In the genomic region with DNA sequence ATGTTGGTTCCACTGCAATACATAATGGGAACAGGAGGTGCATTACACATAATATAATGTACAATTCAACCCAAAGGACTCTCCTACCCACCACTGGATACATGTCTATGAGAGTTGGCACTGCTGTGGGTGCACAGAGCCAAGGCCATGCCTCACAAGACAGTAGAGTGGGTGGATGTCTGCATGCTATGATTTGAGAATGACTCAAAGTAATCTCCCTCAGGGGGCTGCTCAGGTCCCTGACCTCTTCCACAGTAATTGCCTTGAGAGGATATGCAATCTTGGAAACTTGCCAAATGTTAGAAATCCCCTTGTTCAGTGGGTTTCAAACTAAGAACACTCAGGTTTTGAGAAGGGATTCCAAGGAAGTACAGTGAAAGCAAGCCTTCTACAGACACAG, we compare ENCODE assay signal across 28 cellular contexts.
DNase-seq lines count a peak whose midpoint lies in the region; ATAC-seq and TF ChIP-seq lines count a peak whose summit lies in the region.
"Had no signal": no experiment of that assay in that cellular context is flagged by ENCODE, and none has a peak within 500 bp of the region (broad histone marks: within the 10 kb centered on the region; RNA-seq: fewer than 3 reads in every experiment).

No MANE protein-coding gene starts in this region.

- POLR2A ChIA-PET in SK-N-SH (lab: Yijun Ruan, JAX) = no interaction called here

- TF ChIP-seq CTCF in SK-N-SH (IDR thresholded peaks at IDR 0.05) (no peak), epithelial cell of esophagus (IDR thresholded peaks at IDR 0.05; ENCODE audit: insufficient read depth, low read depth, low read length, missing control alignments) (no peak)

- H3K4me3 ChIP-seq in SK-N-SH (ENCODE audit: low read depth in 2 of 2, low read length in 1 of 2) = no peak overlapping the region
- no peak overlapping the region for H3K4me3 ChIP-seq in epithelial cell of esophagus (ENCODE audit: low read length)
- H3K4me3 ChIP-seq: HAP-1, lower lobe of right lung, prostate gland, skin epidermis, suprapubic skin, vagina had no signal

- no peak for TF ChIP-seq RAD21 in SK-N-SH (IDR thresholded peaks at IDR 0.05; ENCODE audit: low read length)

- H3K9me3 Mint-ChIP-seq in stimulated activated effector memory CD8-positive, alpha-beta T cell treated with anti-CD3 and anti-CD28 coated beads, Interleukin-12 subunit alpha, Interleukin-12 subunit beta, amount 100 ng/mL, for 72 hours = no peaks in the 10 kb centered on the region
- H3K9me3 Mint-ChIP-seq: activated naive CD4-positive, alpha-beta T cell treated with anti-CD3 and anti-CD28 coated beads for 36 hours; activated T-cell treated with anti-CD3 and anti-CD28 coated beads, Interleukin-2, amount 50 U/mL, for 24 hours; stimulated activated memory B cell treated with anti-CD40 and anti-IgM and Interleukin-4, amounts not matched to agents 10 μg/mL and 1 μg/mL and 100 μg/mL, for 72 hours had no signal

- H3K9me2 ChIP-seq in SK-N-SH = no peaks in the 10 kb centered on the region

- H3K27ac ChIP-seq in SK-N-SH (ENCODE audit: low read depth in 2 of 2, low read length in 1 of 2) = no peak overlapping the region
- H3K27ac ChIP-seq: lower lobe of right lung, neutrophil, prostate gland, suprapubic skin, vagina had no signal

- peaks cover 9% of the 10 kb centered on the region for H3F3A ChIP-seq in SK-N-SH (replicated peaks; ENCODE audit: insufficient read depth)

- ATAC-seq in SK-N-SH treated with all-trans-retinoic acid at 6 μM for 48 hours = no peak
- peak; percentile 49 for ATAC-seq in stimulated activated effector memory CD8-positive, alpha-beta T cell treated with anti-CD3 and anti-CD28 coated beads, Interleukin-12 subunit alpha, Interleukin-12 subunit beta, amount 100 ng/mL, for 72 hours
- ATAC-seq: lower lobe of right lung; stimulated activated memory B cell treated with anti-CD40 and anti-IgM and Interleukin-4, amounts not matched to agents 10 μg/mL and 1 μg/mL and 100 μg/mL, for 72 hours had no signal

- H3K27me3 ChIP-seq in SK-N-SH (ENCODE audit: insufficient read depth) = no peaks in the 10 kb centered on the region
- H3K27me3 ChIP-seq: neutrophil, suprapubic skin, vagina had no signal

- H3K4me2 ChIP-seq in SK-N-SH = no peak overlapping the region

- no peak overlapping the region for H3K9ac ChIP-seq in SK-N-SH

- H3K36me3 Mint-ChIP-seq in stimulated activated effector memory CD8-positive, alpha-beta T cell treated with anti-CD3 and anti-CD28 coated beads, Interleukin-12 subunit alpha, Interleukin-12 subunit beta, amount 100 ng/mL, for 72 hours = no peaks in the 10 kb centered on the region
- H3K36me3 Mint-ChIP-seq: stimulated activated memory B cell treated with anti-CD40 and anti-IgM and Interleukin-4, amounts not matched to agents 10 μg/mL and 1 μg/mL and 100 μg/mL, for 72 hours had no signal

- TF ChIP-seq EP300 in SK-N-SH (IDR thresholded peaks at IDR 0.05; ENCODE audit: borderline replicate concordance in 1 of 2, low read depth in 1 of 2, low read length in 1 of 2) = no peak

- H3K4me1 Mint-ChIP-seq in stimulated activated effector memory CD8-positive, alpha-beta T cell treated with anti-CD3 and anti-CD28 coated beads, Interleukin-12 subunit alpha, Interleukin-12 subunit beta, amount 100 ng/mL, for 72 hours = no peaks in the 10 kb centered on the region
- H3K4me1 Mint-ChIP-seq: stimulated activated memory B cell treated with anti-CD40 and anti-IgM and Interleukin-4, amounts not matched to agents 10 μg/mL and 1 μg/mL and 100 μg/mL, for 72 hours had no signal

- H3K36me3 ChIP-seq in SK-N-SH (replicated peaks in 1 of 2; ENCODE audit: control insufficient read depth in 1 of 2, insufficient read depth in 2 of 2, low read length in 1 of 2) = no peaks in the 10 kb centered on the region
- H3K36me3 ChIP-seq: HAP-1, lower lobe of right lung, neutrophil, prostate gland, suprapubic skin, vagina had no signal

- H2AFZ ChIP-seq in SK-N-SH (ENCODE audit: low read depth) = no peak overlapping the region

- H3K4me3 Mint-ChIP-seq in stimulated activated effector memory CD8-positive, alpha-beta T cell treated with anti-CD3 and anti-CD28 coated beads, Interleukin-12 subunit alpha, Interleukin-12 subunit beta, amount 100 ng/mL, for 72 hours = no peak overlapping the region
- H3K4me3 Mint-ChIP-seq: activated naive CD4-positive, alpha-beta T cell treated with anti-CD3 and anti-CD28 coated beads for 36 hours; activated T-cell treated with anti-CD3 and anti-CD28 coated beads, Interleukin-2, amount 50 U/mL, for 24 hours; stimulated activated memory B cell treated with anti-CD40 and anti-IgM and Interleukin-4, amounts not matched to agents 10 μg/mL and 1 μg/mL and 100 μg/mL, for 72 hours had no signal

- H4K20me1 ChIP-seq in SK-N-SH (ENCODE audit: insufficient read depth) = no peaks in the 10 kb centered on the region

- H3K4me1 ChIP-seq in SK-N-SH (ENCODE audit: control insufficient read depth in 1 of 2, insufficient read depth in 2 of 2, low read depth in 1 of 2, low read length in 1 of 2) = no peaks in the 10 kb centered on the region; a peak in 1 of 4 replicates
- H3K4me1 ChIP-seq: HAP-1, lower lobe of right lung, prostate gland, suprapubic skin, vagina had no signal

- no peak for DNase-seq in SK-N-SH
- DNase-seq in NCI-H69 (lab: John Stamatoyannopoulos, UW) = peak; percentile 91
- DNase-seq in epithelial cell of esophagus (ENCODE audit: low read depth) = peak; percentile 61
- no peak for DNase-seq in stimulated activated effector memory CD8-positive, alpha-beta T cell treated with anti-CD3 and anti-CD28 coated beads, Interleukin-12 subunit alpha, Interleukin-12 subunit beta, amount 100 ng/mL, for 72 hours (ENCODE audit: low spot score in 2 of 2)
- DNase-seq in SHP77 (lab: John Stamatoyannopoulos, UW) = no peak
- no peak for DNase-seq in RKO (ENCODE audit: low spot score)
- no peak for DNase-seq in activated naive CD4-positive, alpha-beta T cell treated with Interleukin-2 at 50 U/mL for 16 hours
- DNase-seq: activated CD8-positive, alpha-beta memory T cell treated with anti-CD3 and anti-CD28 coated beads for 24 hours; activated naive CD4-positive, alpha-beta T cell treated with anti-CD3 and anti-CD28 coated beads for 36 hours; activated T-cell treated with anti-CD3 and anti-CD28 coated beads, Interleukin-2, amount 50 U/mL, for 24 hours; amygdala; Calu3; caudate nucleus; hypothalamus; islet precursor cell; KBM-7; lower lobe of right lung; NCI-H187 treated with DMSO at 0.1 percent for 48 hours; Right ventricle myocardium superior; stimulated activated CD4-positive, alpha-beta T cell treated with anti-CD3 and anti-CD28 coated beads, Interleukin-2, amount 100 ng/mL, for 24 hours had no signal

- H3K9me3 ChIP-seq in SK-N-SH = no peaks in the 10 kb centered on the region
- H3K9me3 ChIP-seq: HAP-1, lower lobe of right lung, neutrophil, prostate gland, suprapubic skin, vagina had no signal

- CTCF ChIA-PET in SK-N-SH (lab: Yijun Ruan, JAX) = interaction anchor here (1.4 kb wide), 1 partner anchor 11 kb away, joined by 3 read pairs; no protein-coding TSS in a partner anchor

- no peaks in the 10 kb centered on the region for H3K79me2 ChIP-seq in SK-N-SH (ENCODE audit: insufficient read depth)

- no peak overlapping the region for H3K27ac Mint-ChIP-seq in stimulated activated effector memory CD8-positive, alpha-beta T cell treated with anti-CD3 and anti-CD28 coated beads, Interleukin-12 subunit alpha, Interleukin-12 subunit beta, amount 100 ng/mL, for 72 hours
- H3K27ac Mint-ChIP-seq: activated naive CD4-positive, alpha-beta T cell treated with anti-CD3 and anti-CD28 coated beads for 36 hours; activated T-cell treated with anti-CD3 and anti-CD28 coated beads, Interleukin-2, amount 50 U/mL, for 24 hours; stimulated activated memory B cell treated with anti-CD40 and anti-IgM and Interleukin-4, amounts not matched to agents 10 μg/mL and 1 μg/mL and 100 μg/mL, for 72 hours had no signal

TF ChIP-seq in SK-N-SH, 30 proteins besides CTCF, POLR2A, EP300 and RAD21 (continues in another document):
- TF ChIP-seq NRF1 (IDR thresholded peaks at IDR 0.05; ENCODE audit: low read depth, low read length) (no peak), NFIC (IDR thresholded peaks at IDR 0.05; ENCODE audit: borderline replicate concordance) (peak; percentile 60)
- TF ChIP-seq, protein P1, sequence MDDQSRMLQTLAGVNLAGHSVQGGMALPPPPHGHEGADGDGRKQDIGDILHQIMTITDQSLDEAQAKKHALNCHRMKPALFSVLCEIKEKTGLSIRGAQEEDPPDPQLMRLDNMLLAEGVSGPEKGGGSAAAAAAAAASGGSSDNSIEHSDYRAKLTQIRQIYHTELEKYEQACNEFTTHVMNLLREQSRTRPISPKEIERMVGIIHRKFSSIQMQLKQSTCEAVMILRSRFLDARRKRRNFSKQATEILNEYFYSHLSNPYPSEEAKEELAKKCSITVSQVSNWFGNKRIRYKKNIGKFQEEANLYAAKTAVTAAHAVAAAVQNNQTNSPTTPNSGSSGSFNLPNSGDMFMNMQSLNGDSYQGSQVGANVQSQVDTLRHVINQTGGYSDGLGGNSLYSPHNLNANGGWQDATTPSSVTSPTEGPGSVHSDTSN (IDR thresholded peaks at IDR 0.05) = no peak

TF ChIP-seq in SK-N-SH treated with all-trans-retinoic acid at 6 μM for 48 hours, 23 proteins besides CTCF, POLR2A, EP300 and RAD21 (continues in another document):
- no peak for TF ChIP-seq ZFP30 (CRISPR knock-in tag; IDR thresholded peaks at IDR 0.05)
- TF ChIP-seq GLIS3 (CRISPR knock-in tag; IDR thresholded peaks at IDR 0.05) = no peak
- TF ChIP-seq, protein P2, sequence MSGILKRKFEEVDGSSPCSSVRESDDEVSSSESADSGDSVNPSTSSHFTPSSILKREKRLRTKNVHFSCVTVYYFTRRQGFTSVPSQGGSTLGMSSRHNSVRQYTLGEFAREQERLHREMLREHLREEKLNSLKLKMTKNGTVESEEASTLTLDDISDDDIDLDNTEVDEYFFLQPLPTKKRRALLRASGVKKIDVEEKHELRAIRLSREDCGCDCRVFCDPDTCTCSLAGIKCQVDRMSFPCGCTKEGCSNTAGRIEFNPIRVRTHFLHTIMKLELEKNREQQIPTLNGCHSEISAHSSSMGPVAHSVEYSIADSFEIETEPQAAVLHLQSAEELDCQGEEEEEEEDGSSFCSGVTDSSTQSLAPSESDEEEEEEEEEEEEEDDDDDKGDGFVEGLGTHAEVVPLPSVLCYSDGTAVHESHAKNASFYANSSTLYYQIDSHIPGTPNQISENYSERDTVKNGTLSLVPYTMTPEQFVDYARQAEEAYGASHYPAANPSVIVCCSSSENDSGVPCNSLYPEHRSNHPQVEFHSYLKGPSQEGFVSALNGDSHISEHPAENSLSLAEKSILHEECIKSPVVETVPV (CRISPR knock-in tag; IDR thresholded peaks at IDR 0.05) = no peak
- no peak for TF ChIP-seq CSDC2 (CRISPR knock-in tag; IDR thresholded peaks at IDR 0.05)

Comparison
In these comparisons a context has a peak if more than half of its experiments do, and no peak if none do; other contexts are left out.
1. DNase-seq: peak in NCI-H69 (single experiment) and epithelial cell of esophagus (single experiment); none in SK-N-SH (single experiment), stimulated activated effector memory CD8-positive, alpha-beta T cell treated with anti-CD3 and anti-CD28 coated beads, Interleukin-12 subunit alpha, Interleukin-12 subunit beta, amount 100 ng/mL, for 72 hours (0 of 2), SHP77 (0 of 2), RKO (single experiment) and activated naive CD4-positive, alpha-beta T cell treated with Interleukin-2 at 50 U/mL for 16 hours (single experiment).